1 cellular context compared by ENCODE assay signal in genomic region chr9:80066931-80067330, GRCh38.
TF ChIP-seq lines count a peak whose summit lies in the region.

No MANE protein-coding gene starts in this region.

TF ChIP-seq in SK-N-SH treated with all-trans-retinoic acid at 6 μM for 48 hours, 23 proteins besides CTCF, POLR2A, EP300 and RAD21 (continued from another document):
- TF ChIP-seq TCF4 (CRISPR knock-in tag; IDR thresholded peaks at IDR 0.05; ENCODE audit: borderline replicate concordance): peak; percentile 65; the same call in 1 of the 2 replicates
- no peak for TF ChIP-seq ZFP3 (CRISPR knock-in tag; IDR thresholded peaks at IDR 0.05)
- TF ChIP-seq PATZ1 (CRISPR knock-in tag; IDR thresholded peaks at IDR 0.05; ENCODE audit: borderline replicate concordance): no peak
- peak; percentile 62; the same call in 1 of the 2 replicates for TF ChIP-seq TSHZ2 (CRISPR knock-in tag; IDR thresholded peaks at IDR 0.05)
